ENCODE assay signal across 7 cellular contexts in the genomic region with DNA sequence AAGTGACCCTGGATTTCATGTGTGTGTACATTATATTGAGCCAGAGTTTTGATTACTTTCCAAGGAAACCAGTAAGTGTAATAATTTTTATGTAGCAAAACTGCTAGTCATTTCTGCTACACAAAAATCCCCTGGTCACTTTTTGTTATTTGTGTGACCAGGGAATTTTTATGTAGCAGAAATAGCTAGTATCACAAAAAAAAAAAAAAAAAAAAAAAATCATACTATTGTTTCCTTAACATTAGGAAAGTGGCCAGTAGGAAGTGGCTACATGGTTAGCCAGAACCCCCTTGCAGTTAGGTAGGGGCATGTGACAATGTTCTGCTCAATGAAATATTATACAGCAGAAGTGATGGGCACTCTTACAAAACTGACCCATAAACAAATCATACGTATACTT.
"Had no signal": no experiment of that assay in that cellular context is flagged by ENCODE, and none has a peak within 500 bp of the region (broad histone marks: within the 10 kb centered on the region; RNA-seq: fewer than 3 reads in every experiment).

No MANE protein-coding gene starts in this region.

- FAIRE-seq: G401.6, GM12891, GM12892, GM18507, GM19239 had no signal

- DNase-seq: GDM1, GF-D8 had no signal
